7 cellular contexts compared by ENCODE assay signal in the genomic region with DNA sequence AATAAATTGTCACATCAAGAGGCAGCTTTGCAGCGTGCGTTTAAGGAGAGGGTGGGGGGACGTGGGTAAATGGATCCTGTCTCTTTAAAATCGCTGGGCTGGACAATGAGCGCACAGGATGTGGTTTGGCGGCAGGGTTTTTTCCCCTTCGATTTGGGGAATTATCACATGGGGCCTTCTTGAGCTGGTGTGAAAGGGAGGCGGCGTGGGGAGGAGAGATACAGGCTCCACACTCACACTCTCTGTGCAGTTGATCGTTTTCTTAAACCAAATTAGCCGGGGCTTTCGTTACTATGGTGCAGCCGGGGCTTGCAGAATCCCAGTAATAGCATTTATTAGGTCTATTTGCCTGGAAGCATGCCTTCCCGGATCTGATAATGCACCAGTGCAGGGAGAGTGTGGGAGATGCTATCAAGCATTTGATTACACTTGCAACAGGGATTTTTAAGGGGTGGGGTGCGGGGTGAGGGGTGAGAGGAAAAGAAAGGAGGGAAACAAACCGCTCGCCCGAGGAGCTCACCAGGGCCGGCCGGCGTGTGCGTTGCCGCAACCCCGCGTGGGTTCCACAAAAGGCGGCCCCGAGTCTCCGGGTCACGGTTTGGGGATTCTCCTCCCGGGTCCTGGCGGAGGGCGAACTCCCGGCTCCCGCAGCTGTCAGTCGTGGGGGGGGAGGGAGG.
A peak's percentile ranks its signal among the peaks of the same experiment; 100 is the strongest.
DNase-seq lines count a peak whose midpoint lies in the region; ATAC-seq and TF ChIP-seq lines count a peak whose summit lies in the region.

No MANE protein-coding gene starts in this region.

- peak; percentile 43 for ATAC-seq in HG02588 (IDR thresholded peaks at IDR 0.05; ENCODE audit: unreplicated experiment)

- H3K27me3 ChIP-seq in WERI-Rb-1 (ENCODE audit: insufficient read depth, low read depth, severe bottlenecking) = no peaks in the 10 kb centered on the region

- DNase-seq in GM13976 (ENCODE audit: low spot score) (peak; percentile 92), NCI-H1417 (lab: John Stamatoyannopoulos, UW) (peak; percentile 51 to 82 (median 75)), WERI-Rb-1 (no peak), kidney glomerular epithelial cell (lab: John Stamatoyannopoulos, UW) (peak; percentile 71)
- DNase-seq in central memory CD4-positive, alpha-beta T cell = peak; percentile 76
- peak; percentile 27 to 35 for DNase-seq in stimulated activated CD4-positive, alpha-beta T cell treated with anti-CD3 and anti-CD28 coated beads, Interleukin-1b, Interleukin-23, amount 100 ng/mL, for 1 hour (ENCODE audit: low read depth in 2 of 2)

- peaks cover 4% of the 10 kb centered on the region; the same call in 1 of the 2 replicates for H3K36me3 ChIP-seq in WERI-Rb-1

- peak overlapping the region; percentile 74 for H3K4me3 ChIP-seq in WERI-Rb-1 (ENCODE audit: low read depth, low read length)

- no peaks in the 10 kb centered on the region for H3K9me3 ChIP-seq in WERI-Rb-1 (ENCODE audit: severe bottlenecking)

- H3K27ac ChIP-seq in WERI-Rb-1 = peak overlapping the region; percentile 90

- in situ Hi-C loops in GM13976 (cut with MboI; ENCODE audit: low sequenced_read_pairs, unreplicated experiment) = loop anchor here (10.0 kb wide), 1 partner anchor 51 kb away; no protein-coding TSS in a partner anchor

- no peak for TF ChIP-seq CTCF in GM13976 (IDR thresholded peaks at IDR 0.05; ENCODE audit: borderline replicate concordance, control extremely low read depth, extremely low read depth, insufficient read depth, missing control alignments)
- TF ChIP-seq CTCF in WERI-Rb-1 (IDR thresholded peaks at IDR 0.05; ENCODE audit: low read depth, low read length) = no peak
